In genomic region chr2:20350753-20351554, GRCh38 we compare ENCODE assay signal across 1 cellular context.
TF ChIP-seq lines count a peak whose summit lies in the region.

PUM2 (minus strand) TSS chr2:20350844; CDS start chr2:20327360, 23,484 bp downstream.

TF ChIP-seq in HepG2, 621 proteins besides CTCF, POLR2A, EP300 and RAD21 (continued from another document):
- TF ChIP-seq PATZ1 (CRISPR knock-in tag; IDR thresholded peaks at IDR 0.05), result peak; percentile 61
- TF ChIP-seq FOXK2 (IDR thresholded peaks at IDR 0.05), result no peak
- TF ChIP-seq ZFP36L1 (CRISPR knock-in tag; IDR thresholded peaks at IDR 0.05), result peak; percentile 91; the same call in 1 of the 2 replicates
- TF ChIP-seq ZFP37 (CRISPR knock-in tag; IDR thresholded peaks at IDR 0.05; ENCODE audit: borderline replicate concordance), result peak; percentile 94
- no peak; the same call in 1 of the 2 replicates for TF ChIP-seq PAWR (CRISPR knock-in tag; IDR thresholded peaks at IDR 0.05; ENCODE audit: borderline replicate concordance)
- peak; percentile 88 for TF ChIP-seq ZNF256 (CRISPR knock-in tag; conservative IDR thresholded peaks at IDR 0.05)
- peak; percentile 91 for TF ChIP-seq HES4 (CRISPR knock-in tag; IDR thresholded peaks at IDR 0.05; ENCODE audit: borderline replicate concordance)
- TF ChIP-seq ZSCAN29 (CRISPR knock-in tag; conservative IDR thresholded peaks at IDR 0.05), result peak; percentile 69
- peak; percentile 91 for TF ChIP-seq ATF2 (CRISPR knock-in tag; IDR thresholded peaks at IDR 0.05)
- TF ChIP-seq HOXA5 (CRISPR knock-in tag; IDR thresholded peaks at IDR 0.05), result peak; percentile 86
- peak; percentile 69; the same call in 1 of the 2 replicates for TF ChIP-seq ISL2 (CRISPR knock-in tag; IDR thresholded peaks at IDR 0.05)
